Comparison of ENCODE assay signal across 19 cellular contexts in genomic region chr22:27797793-27798525, GRCh38. TPM values are rescaled to one million over a fixed set of nuclear protein-coding genes. Genes with fewer than 3 reads are reported as not detected.
DNase-seq lines count a peak whose midpoint lies in the region; ATAC-seq and TF ChIP-seq lines count a peak whose summit lies in the region.
"Had no signal": no experiment of that assay in that cellular context is flagged by ENCODE, and none has a peak within 500 bp of the region (broad histone marks: within the 10 kb centered on the region; RNA-seq: fewer than 3 reads in every experiment).

No MANE protein-coding gene starts in this region.

- peak; percentile 82 for DNase-seq in H7
- DNase-seq in cardiac fibroblast (ENCODE audit: low read depth in 2 of 2), result no peak
- DNase-seq in right cardiac atrium, result peak in 2 of 3 donors; percentile 70 to 75
- DNase-seq in psoas muscle, result peak; percentile 48 to 81
- DNase-seq in SIG-M5 (lab: John Stamatoyannopoulos, UW), result no peak
- DNase-seq in Kasumi-1 (lab: John Stamatoyannopoulos, UW), result no peak
- DNase-seq in NCI-H187 treated with DMSO at 0.1 percent for 48 hours (lab: John Stamatoyannopoulos, UW), result no peak
- DNase-seq: activated CD4-positive, alpha-beta memory T cell treated with anti-CD3 and anti-CD28 coated beads, Interleukin-2, amount 10 ng/mL, durations not matched to agents 7 days and 5 days; CD4-positive, alpha-beta T cell; effector memory CD4-positive, alpha-beta T cell; foreskin melanocyte; immature natural killer cell; IMR-90; NCI-H2107; NCI-H526 treated with DMSO at 0.1 percent for 48 hours; PC-9; stimulated activated naive B cell treated with anti-CD40 and anti-IgM and Interleukin-4, amounts not matched to agents 10 μg/mL and 1 μg/mL and 100 μg/mL, for 72 hours; uterus had no signal

- intact Hi-C loops in right cardiac atrium (cut with DNase I) (loop anchor here in 2 of 4 donors (10.0 kb wide), 2 partner anchors 123 to 133 kb away; no protein-coding TSS in a partner anchor), psoas muscle (cut with DNase I) (loop anchor here (5.0 kb wide), 2 partner anchors 81 to 161 kb away; no protein-coding TSS in a partner anchor)

- H3K27me3 ChIP-seq in H7 (ENCODE audit: control insufficient read depth, insufficient read depth, low read length) (peaks cover 74% of the 10 kb centered on the region), right cardiac atrium (ENCODE audit: control insufficient read depth, insufficient read depth) (no peaks in the 10 kb centered on the region), psoas muscle (ENCODE audit: insufficient read depth in 3 of 3, low read length in 2 of 3) (no peaks in the 10 kb centered on the region)

- H3K27ac ChIP-seq in right cardiac atrium (ENCODE audit: low read length), result no peak overlapping the region
- H3K27ac ChIP-seq in psoas muscle, result peak overlapping the region; percentile 94
- H3K27ac ChIP-seq: PC-9, uterus had no signal

- ATAC-seq in right cardiac atrium (no peak), psoas muscle (peak; percentile 9 to 40 (median 36)), HG03520 (IDR thresholded peaks at IDR 0.05; ENCODE audit: unreplicated experiment) (no peak)
- ATAC-seq: stimulated activated naive B cell treated with anti-CD40 and anti-IgM and Interleukin-4, amounts not matched to agents 10 μg/mL and 1 μg/mL and 100 μg/mL, for 72 hours had no signal

- H3K4me3 ChIP-seq in H7 (ENCODE audit: insufficient read depth, low read depth, low read length), result peak overlapping the region; percentile 3; the same call in 1 of the 2 replicates
- peak overlapping the region; percentile 31 to 85 for H3K4me3 ChIP-seq in cardiac fibroblast (replicated peaks in 1 of 2; ENCODE audit: low read depth in 2 of 2, low read length in 2 of 2)
- peak overlapping the region; percentile 2 for H3K4me3 ChIP-seq in right cardiac atrium (ENCODE audit: low read length)
- peak overlapping the region; percentile 95 for H3K4me3 ChIP-seq in psoas muscle
- H3K4me3 ChIP-seq: PC-9, uterus had no signal

- TF ChIP-seq CTCF in cardiac fibroblast (IDR thresholded peaks at IDR 0.05; ENCODE audit: low read depth, low read length), result no peak
- no peak for TF ChIP-seq CTCF in psoas muscle (IDR thresholded peaks at IDR 0.05)

- H3K4me1 ChIP-seq in right cardiac atrium (ENCODE audit: control insufficient read depth, insufficient read depth, low read length) (peaks cover 3% of the 10 kb centered on the region), psoas muscle (peaks cover 48% of the 10 kb centered on the region)

- no peaks in the 10 kb centered on the region for H3K36me3 ChIP-seq in H7 (replicated peaks; ENCODE audit: control insufficient read depth, insufficient read depth, low read length)
- no peaks in the 10 kb centered on the region for H3K36me3 ChIP-seq in psoas muscle (ENCODE audit: insufficient read depth in 1 of 2, low read depth in 1 of 2)
- H3K36me3 ChIP-seq: uterus had no signal

- no peaks in the 10 kb centered on the region for H3K9me3 ChIP-seq in right cardiac atrium (ENCODE audit: control insufficient read depth, low read length)
- no peaks in the 10 kb centered on the region for H3K9me3 ChIP-seq in psoas muscle
- H3K9me3 ChIP-seq: uterus had no signal

- WGBS in right cardiac atrium, result 39% methylated on average over 66 of the region's 66 CpGs
- 26 to 50% (median 30%) methylated on average over 37 to 66 of the region's 66 CpGs for WGBS in psoas muscle, 3 donors

RNA-seq across cellular contexts. Expression of gene MN1, which starts 3.6 kb away (rescaled TPM):
- total RNA-seq in H7 (2014; rRNA removed; shearing (Covaris generic)), result 22.1 and 26.4 TPM in 2 replicates
- 10 to 100 TPM in 3 of 4 donors, 1 to 10 TPM in 1; 9.6 to 12.2 (median 10.1) TPM for total RNA-seq in right cardiac atrium
- 3.8 TPM for polyA plus RNA-seq in right cardiac atrium
- 10 to 100 TPM in 3 of 4 donors, 1 to 10 TPM in 1; 7.3 to 39.3 (median 21.3) TPM for total RNA-seq in psoas muscle
- polyA plus RNA-seq in psoas muscle, result 10 to 100 TPM in 2 of 3 donors, 1 to 10 TPM in 1; 4.3 to 17.6 (median 14.8) TPM

Comparison
In these comparisons a context has a peak if more than half of its experiments do, and no peak if none do; other contexts are left out.
1. DNase-seq: peak in H7 (single experiment), right cardiac atrium (2 of 3) and psoas muscle (2 of 2); none in cardiac fibroblast (0 of 2), SIG-M5 (single experiment), Kasumi-1 (0 of 2) and NCI-H187 treated with DMSO at 0.1 percent for 48 hours (single experiment).
2. H3K4me3 ChIP-seq: peak in every context shown above with its lines; median percentile 95 in psoas muscle; 58 in cardiac fibroblast; 3 in H7; 2 in right cardiac atrium.
3. ATAC-seq: peak in psoas muscle (4 of 4); none in right cardiac atrium (0 of 2) and HG03520 (single experiment).